In genomic region chr14:32193532-32193931, GRCh38 we compare ENCODE assay signal across 32 cellular contexts. TPM values are rescaled to one million over a fixed set of nuclear protein-coding genes. Genes with fewer than 3 reads are reported as not detected.
"Had no signal": no experiment of that assay in that cellular context is flagged by ENCODE, and none has a peak within 500 bp of the region (broad histone marks: within the 10 kb centered on the region; RNA-seq: fewer than 3 reads in every experiment).

No MANE protein-coding gene starts in this region.

- DNase-seq: activated CD4-positive, alpha-beta T cell treated with anti-CD3 and anti-CD28 coated beads, Interleukin-2, amount 10 ng/mL, durations not matched to agents 24 days and 14 days; activated CD4-positive, alpha-beta T cell treated with anti-CD3 and anti-CD28 coated beads, Interleukin-2, amount 50 U/mL, for 4 hours; activated CD8-positive, alpha-beta memory T cell treated with anti-CD3 and anti-CD28 coated beads, Interleukin-2, amount 50 U/mL, for 4 hours; activated gamma-delta T cell; activated naive CD4-positive, alpha-beta T cell treated with anti-CD3 and anti-CD28 coated beads, Interleukin-2, amount 10 ng/mL, durations not matched to agents 7 days and 5 days; anterior cingulate cortex; caudate nucleus; cerebellar nuclear complex; Kasumi-1; KG1; MG63; NCI-H1048; NCI-H1105 treated with DMSO at 0.1 percent for 48 hours; NCI-H1436; NCI-H1694; NCI-H1930; NCI-H2081 treated with DMSO at 0.1 percent for 48 hours; NCI-H226; NCI-H446 treated with DMSO at 0.1 percent for 48 hours; NCI-H524; NCI-H69; PC-3; Peyer's patch; RPMI8226; SHP77 treated with DMSO at 0.1 percent for 48 hours; SK-N-SH had no signal

- H3K4me1 Mint-ChIP-seq: brain had no signal

- H3K9me3 Mint-ChIP-seq: activated CD4-positive, alpha-beta T cell treated with anti-CD3 and anti-CD28 coated beads, Interleukin-2, amount 10 ng/mL, durations not matched to agents 24 days and 14 days; activated naive CD4-positive, alpha-beta T cell treated with anti-CD3 and anti-CD28 coated beads, Interleukin-2, amount 10 ng/mL, durations not matched to agents 7 days and 5 days; activated T-helper 2 cell treated with anti-CD3 and anti-CD28 coated beads, Interferon-gamma antibody, Interleukin-2, Interleukin-4, amounts not matched to agents 10 μg/mL and 5 μg/mL and 100 μg/mL, durations not matched to agents 14 hours and 24 hours and 36 hours; brain; T-helper 1 cell treated with Interleukin-12 subunit alpha and Interleukin-12 subunit beta and Interleukin-4 antibody, amounts not matched to agents 30 μg/mL and 1 μg/mL, for 36 hours; T-helper 2 cell treated with Interferon-gamma antibody and Interleukin-4, amounts not matched to agents 5 μg/mL and 100 μg/mL, for 36 hours had no signal

- H3K4me3 Mint-ChIP-seq: activated CD4-positive, alpha-beta T cell treated with anti-CD3 and anti-CD28 coated beads, Interleukin-2, amount 10 ng/mL, durations not matched to agents 24 days and 14 days; activated naive CD4-positive, alpha-beta T cell treated with anti-CD3 and anti-CD28 coated beads, Interleukin-2, amount 10 ng/mL, durations not matched to agents 7 days and 5 days; brain; T-helper 1 cell treated with Interleukin-12 subunit alpha and Interleukin-12 subunit beta and Interleukin-4 antibody, amounts not matched to agents 30 μg/mL and 1 μg/mL, for 36 hours; T-helper 2 cell treated with Interferon-gamma antibody and Interleukin-4, amounts not matched to agents 5 μg/mL and 100 μg/mL, for 36 hours had no signal

- ATAC-seq: PC-3 had no signal

- H3K27ac Mint-ChIP-seq: activated CD4-positive, alpha-beta T cell treated with anti-CD3 and anti-CD28 coated beads, Interleukin-2, amount 10 ng/mL, durations not matched to agents 24 days and 14 days; activated naive CD4-positive, alpha-beta T cell treated with anti-CD3 and anti-CD28 coated beads, Interleukin-2, amount 10 ng/mL, durations not matched to agents 7 days and 5 days; activated T-helper 2 cell treated with anti-CD3 and anti-CD28 coated beads, Interferon-gamma antibody, Interleukin-2, Interleukin-4, amounts not matched to agents 10 μg/mL and 5 μg/mL and 100 μg/mL, durations not matched to agents 14 hours and 24 hours and 36 hours; brain; T-helper 1 cell treated with Interleukin-12 subunit alpha and Interleukin-12 subunit beta and Interleukin-4 antibody, amounts not matched to agents 30 μg/mL and 1 μg/mL, for 36 hours; T-helper 2 cell treated with Interferon-gamma antibody and Interleukin-4, amounts not matched to agents 5 μg/mL and 100 μg/mL, for 36 hours had no signal

- H3K36me3 Mint-ChIP-seq: activated naive CD4-positive, alpha-beta T cell treated with anti-CD3 and anti-CD28 coated beads, Interleukin-2, amount 10 ng/mL, durations not matched to agents 7 days and 5 days; brain had no signal

RNA-seq across cellular contexts. Expression of gene RNU6-7, which starts 8.3 kb away (rescaled TPM):
- total RNA-seq: activated CD4-positive, alpha-beta T cell treated with anti-CD3 and anti-CD28 coated beads, Interleukin-2, amount 10 ng/mL, durations not matched to agents 24 days and 14 days; activated T-helper 2 cell treated with anti-CD3 and anti-CD28 coated beads, Interferon-gamma antibody, Interleukin-2, Interleukin-4, amounts not matched to agents 10 μg/mL and 5 μg/mL and 100 μg/mL, durations not matched to agents 14 hours and 24 hours and 36 hours; bronchial epithelial cell; PC-3; Peyer's patch; SJSA1 had no signal

RNA-seq across cellular contexts. Expression of gene RNU6-8, which starts 9.5 kb away (rescaled TPM):
- total RNA-seq: activated CD4-positive, alpha-beta T cell treated with anti-CD3 and anti-CD28 coated beads, Interleukin-2, amount 10 ng/mL, durations not matched to agents 24 days and 14 days; activated T-helper 2 cell treated with anti-CD3 and anti-CD28 coated beads, Interferon-gamma antibody, Interleukin-2, Interleukin-4, amounts not matched to agents 10 μg/mL and 5 μg/mL and 100 μg/mL, durations not matched to agents 14 hours and 24 hours and 36 hours; bronchial epithelial cell; PC-3; Peyer's patch; SJSA1 had no signal
